In the genomic region with DNA sequence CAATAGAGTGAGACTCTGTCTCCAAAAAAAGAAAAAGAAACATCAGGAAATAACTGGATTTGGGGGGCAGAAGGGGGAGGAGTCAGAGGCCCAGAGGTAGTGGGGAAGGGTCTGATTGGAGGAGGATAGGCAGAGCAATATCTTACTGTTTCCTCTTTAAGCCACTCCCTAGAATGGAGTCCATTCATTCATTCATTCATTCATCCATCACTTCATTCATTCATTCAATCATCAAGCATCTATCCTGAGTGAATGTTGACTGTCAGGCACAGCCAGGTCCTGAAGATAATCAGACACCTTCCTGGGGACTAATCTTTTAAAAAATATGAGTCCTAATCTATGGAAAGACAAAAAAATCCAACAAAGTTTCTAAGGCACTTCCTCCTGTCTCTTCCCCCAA, we compare ENCODE assay signal across 1 cellular context.
A peak's percentile ranks its signal among the peaks of the same experiment; 100 is the strongest.
TF ChIP-seq lines count a peak whose summit lies in the region.

No MANE protein-coding gene starts in this region.

TF ChIP-seq in K562, 482 proteins besides CTCF, POLR2A, EP300 and RAD21:
- TF ChIP-seq RB1 (IDR thresholded peaks at IDR 0.05; ENCODE audit: low read depth), result no peak
- TF ChIP-seq ZNF140 (CRISPR knock-in tag; IDR thresholded peaks at IDR 0.05), result no peak
- TF ChIP-seq NCOA1 (IDR thresholded peaks at IDR 0.05; ENCODE audit: low read depth), result no peak
- peak; percentile 96 for TF ChIP-seq ZNF24 (IDR thresholded peaks at IDR 0.05)
